Comparison of ENCODE assay signal across 11 cellular contexts in genomic region chr15:84752700-84753099, GRCh38. TPM values are rescaled to one million over a fixed set of nuclear protein-coding genes. Genes with fewer than 3 reads are reported as not detected.
A peak's percentile ranks its signal among the peaks of the same experiment; 100 is the strongest.
DNase-seq lines count a peak whose midpoint lies in the region; ATAC-seq and TF ChIP-seq lines count a peak whose summit lies in the region.
"Had no signal": no experiment of that assay in that cellular context is flagged by ENCODE, and none has a peak within 500 bp of the region (broad histone marks: within the 10 kb centered on the region; RNA-seq: fewer than 3 reads in every experiment).

No MANE protein-coding gene starts in this region.

- no peak for TF ChIP-seq POLR2A in ovary (IDR thresholded peaks at IDR 0.05)

- peaks cover 49% of the 10 kb centered on the region for H4K20me1 ChIP-seq in PC-3 (ENCODE audit: low read length)

- ATAC-seq in PC-3 (peak; percentile 19; the same call in 1 of the 2 replicates), GM18909 (IDR thresholded peaks at IDR 0.05; ENCODE audit: poor library complexity, unreplicated experiment) (no peak)
- ATAC-seq in stimulated activated naive CD8-positive, alpha-beta T cell treated with anti-CD3 and anti-CD28 coated beads, Interleukin-15, amount 100 ng/mL, for 72 hours: no peak

- H3K27me3 ChIP-seq in CD4-positive, alpha-beta memory T cell (ENCODE audit: insufficient read depth, low read length): no peaks in the 10 kb centered on the region
- H3K27me3 ChIP-seq in PC-3 (ENCODE audit: low read length): no peaks in the 10 kb centered on the region
- no peaks in the 10 kb centered on the region for H3K27me3 ChIP-seq in ovary

- POLR2A ChIA-PET in CD4-positive, alpha-beta memory T cell (lab: Charles Lee; ENCODE audit: partially characterized antibody): interaction anchor here (0.9 to 14.2 kb wide), 4 partner anchors 18 to 98 kb away, joined by 4 to 522 read pairs (median 16); partner anchors contain the start of genes SEC11A and WDR73
- POLR2A ChIA-PET in PC-3 (lab: Charles Lee; ENCODE audit: unreplicated experiment): interaction anchor here (0.6 kb wide), 3 partner anchors 36 to 1296 kb away, joined by 3 to 5 read pairs (median 4); no protein-coding TSS in a partner anchor

- H3K9ac ChIP-seq in PC-3 (ENCODE audit: low read length): no peak overlapping the region

- no TSS peak for BruUV-seq in PC-3 (replicated peaks; lab: Mats Ljungman, UMichigan)

- no peaks in the 10 kb centered on the region for H3K27me3 Mint-ChIP-seq in CD4-positive, alpha-beta memory T cell
- H3K27me3 Mint-ChIP-seq in progenitor cell of endocrine pancreas: no peaks in the 10 kb centered on the region
- no peaks in the 10 kb centered on the region for H3K27me3 Mint-ChIP-seq in stimulated activated naive CD8-positive, alpha-beta T cell treated with anti-CD3 and anti-CD28 coated beads, Interleukin-15, amount 100 ng/mL, for 72 hours

- H3F3A ChIP-seq in PC-3 (ENCODE audit: low read length, unreplicated experiment): peaks cover 5% of the 10 kb centered on the region

- intact Hi-C loops in CD4-positive, alpha-beta memory T cell (cut with micrococcal nuclease): no loop called here
- intact Hi-C loops in PC-3 (cut with micrococcal nuclease): no loop called here
- intact Hi-C loops in ovary (cut with DNase I): loop anchor here in 2 of 4 donors (10.0 kb wide), 2 partner anchors 62 to 172 kb away; partner anchors contain the start of gene ALPK3 (in 1 of the 2)

- no peak for TF ChIP-seq EP300 in ovary (IDR thresholded peaks at IDR 0.05)

- no peaks in the 10 kb centered on the region for H3K9me3 ChIP-seq in CD4-positive, alpha-beta memory T cell (ENCODE audit: control insufficient read depth in 1 of 2, low read length in 2 of 2)
- H3K9me3 ChIP-seq in PC-3 (ENCODE audit: low read length) (no peaks in the 10 kb centered on the region), ovary (no peaks in the 10 kb centered on the region)

- CTCF ChIA-PET in CD4-positive, alpha-beta memory T cell (lab: Charles Lee; ENCODE audit: partially characterized antibody): interaction anchor here (0.9 to 1.7 kb wide), 7 partner anchors 9 to 175 kb away, joined by 3 to 12 read pairs (median 3); partner anchors contain the start of gene NMB
- CTCF ChIA-PET in PC-3 (lab: Charles Lee): no interaction called here

- H3K4me2 ChIP-seq in PC-3 (ENCODE audit: low read length): peak overlapping the region; percentile 58

- H3K4me1 ChIP-seq in CD4-positive, alpha-beta memory T cell (ENCODE audit: insufficient read depth, low read length): peaks cover 67% of the 10 kb centered on the region
- H3K4me1 ChIP-seq in PC-3 (ENCODE audit: insufficient read depth, low read length) (peaks cover 29% of the 10 kb centered on the region), ovary (ENCODE audit: insufficient read depth) (peaks cover 12% of the 10 kb centered on the region)

- no peak overlapping the region for H3K4me3 ChIP-seq in CD4-positive, alpha-beta memory T cell (ENCODE audit: low read length in 2 of 2)
- peak overlapping the region; percentile 5; the same call in 1 of the 2 replicates for H3K4me3 ChIP-seq in PC-3 (ENCODE audit: low read length)
- no peak overlapping the region for H3K4me3 ChIP-seq in ovary

- H3K79me2 ChIP-seq in PC-3 (ENCODE audit: low read length): peaks cover 90% of the 10 kb centered on the region

- H3K36me3 ChIP-seq in CD4-positive, alpha-beta memory T cell (ENCODE audit: insufficient read depth, low read length): no peaks in the 10 kb centered on the region
- H3K36me3 ChIP-seq in PC-3 (ENCODE audit: low read depth, low read length) (peaks cover 6% of the 10 kb centered on the region; the same call in 1 of the 2 replicates), ovary (no peaks in the 10 kb centered on the region)

- peaks cover 44 to 75% (median 62%) of the 10 kb centered on the region in 4 donors for H3K4me1 Mint-ChIP-seq in CD4-positive, alpha-beta memory T cell
- peaks cover 47% of the 10 kb centered on the region for H3K4me1 Mint-ChIP-seq in progenitor cell of endocrine pancreas (ENCODE audit: low read depth)
- H3K4me1 Mint-ChIP-seq in stimulated activated naive CD8-positive, alpha-beta T cell treated with anti-CD3 and anti-CD28 coated beads, Interleukin-15, amount 100 ng/mL, for 72 hours: peaks cover 76% of the 10 kb centered on the region

- H3K4me3 Mint-ChIP-seq in CD4-positive, alpha-beta memory T cell: peak overlapping the region in 5 of 8 donors; percentile 5 to 48 (median 8)
- H3K4me3 Mint-ChIP-seq in progenitor cell of endocrine pancreas (ENCODE audit: low read depth): peak overlapping the region; percentile 20
- no peak overlapping the region for H3K4me3 Mint-ChIP-seq in stimulated activated naive CD8-positive, alpha-beta T cell treated with anti-CD3 and anti-CD28 coated beads, Interleukin-15, amount 100 ng/mL, for 72 hours

- no peak for DNase-seq in CD4-positive, alpha-beta memory T cell
- DNase-seq in PC-3: peak; percentile 51
- peak; percentile 61 for DNase-seq in fibroblast of peridontal ligament (ENCODE audit: extremely low read depth)
- no peak for DNase-seq in progenitor cell of endocrine pancreas (ENCODE audit: low spot score, unreplicated experiment)
- no peak for DNase-seq in NOMO-1 treated with DMSO at 0.1 percent for 48 hours (lab: John Stamatoyannopoulos, UW; ENCODE audit: unreplicated experiment)
- DNase-seq in ovary: no peak
- no peak for DNase-seq in stimulated activated naive CD8-positive, alpha-beta T cell treated with anti-CD3 and anti-CD28 coated beads, Interleukin-15, amount 100 ng/mL, for 72 hours
- DNase-seq: activated T-cell treated with anti-CD3 and anti-CD28 coated beads, Interleukin-2, amount 50 U/mL, for 1 hour; NCI-H345; stimulated activated CD4-positive, alpha-beta T cell treated with anti-CD3 and anti-CD28 coated beads, Interleukin-2, amount 100 ng/mL, for 24 hours had no signal

- no peak overlapping the region for H3K27ac ChIP-seq in CD4-positive, alpha-beta memory T cell (ENCODE audit: low read depth, low read length)
- peak overlapping the region; percentile 25; the same call in 1 of the 2 replicates for H3K27ac ChIP-seq in PC-3 (ENCODE audit: low read length)
- H3K27ac ChIP-seq in ovary: no peak overlapping the region

- no peak overlapping the region for H2AFZ ChIP-seq in PC-3 (ENCODE audit: low read length)

- H3K9me3 Mint-ChIP-seq in CD4-positive, alpha-beta memory T cell: no peaks in the 10 kb centered on the region
- no peaks in the 10 kb centered on the region for H3K9me3 Mint-ChIP-seq in progenitor cell of endocrine pancreas (ENCODE audit: low read depth)
- peaks cover 0 to 4% of the 10 kb centered on the region in 2 donors for H3K9me3 Mint-ChIP-seq in stimulated activated naive CD8-positive, alpha-beta T cell treated with anti-CD3 and anti-CD28 coated beads, Interleukin-15, amount 100 ng/mL, for 72 hours

- no peak for TF ChIP-seq CTCF in PC-3 (conservative IDR thresholded peaks at IDR 0.05; ENCODE audit: low read depth, low read length)
- TF ChIP-seq CTCF in progenitor cell of endocrine pancreas (IDR thresholded peaks at IDR 0.05; ENCODE audit: unreplicated experiment): no peak
- no peak for TF ChIP-seq CTCF in ovary (IDR thresholded peaks at IDR 0.05)

- H3K36me3 Mint-ChIP-seq in CD4-positive, alpha-beta memory T cell: peaks cover 7 to 29% of the 10 kb centered on the region in 2 donors
- peaks cover 3% of the 10 kb centered on the region for H3K36me3 Mint-ChIP-seq in progenitor cell of endocrine pancreas (ENCODE audit: insufficient read depth)

- WGBS in ovary, 3 donors: 18 to 26% (median 21%) methylated on average over 3 of the region's 3 CpGs

- no peaks in the 10 kb centered on the region for H3K9me2 ChIP-seq in PC-3 (replicated peaks; ENCODE audit: low read length)

- H3K27ac Mint-ChIP-seq in CD4-positive, alpha-beta memory T cell: peak overlapping the region in 5 of 7 donors; percentile 5 to 64 (median 23)
- peak overlapping the region; percentile 73 for H3K27ac Mint-ChIP-seq in progenitor cell of endocrine pancreas
- no peak overlapping the region for H3K27ac Mint-ChIP-seq in stimulated activated naive CD8-positive, alpha-beta T cell treated with anti-CD3 and anti-CD28 coated beads, Interleukin-15, amount 100 ng/mL, for 72 hours

RNA-seq across cellular contexts. Expression of gene ZNF592, which starts 4.3 kb away (rescaled TPM):
- total RNA-seq in CD4-positive, alpha-beta memory T cell: 10 to 100 TPM; 40.8 to 42.6 TPM
- 10 to 100 TPM in 1 of 2 donors, 1 to 10 TPM in 1; 1.7 to 13.5 TPM for polyA plus RNA-seq in CD4-positive, alpha-beta memory T cell
- total RNA-seq in PC-3 (2014; rRNA removed) (12.3 and 13.0 TPM in 2 replicates), progenitor cell of endocrine pancreas (40.0 and 40.5 TPM in 2 replicates), ovary (10 to 100 TPM; 10.9 to 37.3 (median 28.5) TPM)
- 10 to 100 TPM; 12.1 to 14.1 TPM for polyA plus RNA-seq in ovary

RNA-seq across cellular contexts. Expression of gene SEC11A, which starts 36.8 kb away (rescaled TPM):
- 10 to 100 TPM; 85.0 to 86.8 TPM for total RNA-seq in CD4-positive, alpha-beta memory T cell
- 100 to 1,000 TPM; 129 to 168 TPM for polyA plus RNA-seq in CD4-positive, alpha-beta memory T cell
- 120 and 140 TPM in 2 replicates for total RNA-seq in PC-3 (2014; rRNA removed)
- total RNA-seq in progenitor cell of endocrine pancreas: 189 and 200 TPM in 2 replicates
- 100 to 1,000 TPM; 118 to 187 (median 146) TPM for total RNA-seq in ovary
- 100 to 1,000 TPM; 227 to 237 TPM for polyA plus RNA-seq in ovary

Comparison
In these comparisons a context has a peak if more than half of its experiments do, and no peak if none do; other contexts are left out.
1. DNase-seq: peak in PC-3 (single experiment) and fibroblast of peridontal ligament (single experiment); none in CD4-positive, alpha-beta memory T cell (0 of 5), progenitor cell of endocrine pancreas (single experiment), NOMO-1 treated with DMSO at 0.1 percent for 48 hours (single experiment), ovary (0 of 5) and stimulated activated naive CD8-positive, alpha-beta T cell treated with anti-CD3 and anti-CD28 coated beads, Interleukin-15, amount 100 ng/mL, for 72 hours (0 of 2).
2. H3K27ac Mint-ChIP-seq: peak in CD4-positive, alpha-beta memory T cell (5 of 7) and progenitor cell of endocrine pancreas (single experiment); none in stimulated activated naive CD8-positive, alpha-beta T cell treated with anti-CD3 and anti-CD28 coated beads, Interleukin-15, amount 100 ng/mL, for 72 hours (0 of 2).
3. H3K4me3 Mint-ChIP-seq: peak in CD4-positive, alpha-beta memory T cell (5 of 8) and progenitor cell of endocrine pancreas (single experiment); none in stimulated activated naive CD8-positive, alpha-beta T cell treated with anti-CD3 and anti-CD28 coated beads, Interleukin-15, amount 100 ng/mL, for 72 hours (0 of 2).